ENCODE assay signal across 9 cellular contexts in genomic region chr7:34596887-34597286, GRCh38.
DNase-seq lines count a peak whose midpoint lies in the region; ATAC-seq, FAIRE-seq and TF ChIP-seq lines count a peak whose summit lies in the region.
"Had no signal": no experiment of that assay in that cellular context is flagged by ENCODE, and none has a peak within 500 bp of the region (broad histone marks: within the 10 kb centered on the region; RNA-seq: fewer than 3 reads in every experiment).

No MANE protein-coding gene starts in this region.

- peak; percentile 56 for TF ChIP-seq CTCF in RWPE2 (IDR thresholded peaks at IDR 0.05; ENCODE audit: poor library complexity, severe bottlenecking)

- peak; percentile 41; the same call in 1 of the 3 replicates for ATAC-seq in RWPE2 (ENCODE audit: low read depth)
- ATAC-seq in HG02610 (IDR thresholded peaks at IDR 0.05; ENCODE audit: unreplicated experiment), result no peak
- no peak for ATAC-seq in GM19328 (IDR thresholded peaks at IDR 0.05; ENCODE audit: unreplicated experiment)
- no peak for ATAC-seq in HG02884 (IDR thresholded peaks at IDR 0.05; ENCODE audit: unreplicated experiment)

- no peak overlapping the region for H3K27ac ChIP-seq in RWPE2 (ENCODE audit: poor library complexity, severe bottlenecking)
- H3K27ac ChIP-seq: SK-N-MC had no signal

- DNase-seq in EH (ENCODE audit: low read depth), result peak; percentile 7
- peak; percentile 9 for DNase-seq in H54 (ENCODE audit: insufficient read length, low spot score)
- DNase-seq in RWPE2 (ENCODE audit: low spot score), result no peak
- peak; percentile 30 for DNase-seq in iPS-NIHi7 (ENCODE audit: extremely low spot score)
- DNase-seq: hippocampal formation had no signal

- FAIRE-seq in H54 (lab: Jason Lieb, UNC), result no peak

- TF ChIP-seq POLR2A in H54 (IDR thresholded peaks at IDR 0.05; ENCODE audit: low read depth, low read length), result no peak

- no peak overlapping the region for H3K4me3 ChIP-seq in RWPE2 (ENCODE audit: severe bottlenecking)
- H3K4me3 ChIP-seq: SK-N-MC had no signal

- H3K36me3 ChIP-seq in RWPE2 (ENCODE audit: low read depth), result no peaks in the 10 kb centered on the region

- no peaks in the 10 kb centered on the region for H3K27me3 ChIP-seq in RWPE2 (ENCODE audit: insufficient read depth, poor library complexity, severe bottlenecking)

- no peaks in the 10 kb centered on the region for H3K9me3 ChIP-seq in RWPE2 (ENCODE audit: severe bottlenecking)

- no peaks in the 10 kb centered on the region for H3K4me1 ChIP-seq in RWPE2 (ENCODE audit: insufficient read depth, poor library complexity, severe bottlenecking)
